ENCODE assay signal across 1 cellular context in the genomic region with DNA sequence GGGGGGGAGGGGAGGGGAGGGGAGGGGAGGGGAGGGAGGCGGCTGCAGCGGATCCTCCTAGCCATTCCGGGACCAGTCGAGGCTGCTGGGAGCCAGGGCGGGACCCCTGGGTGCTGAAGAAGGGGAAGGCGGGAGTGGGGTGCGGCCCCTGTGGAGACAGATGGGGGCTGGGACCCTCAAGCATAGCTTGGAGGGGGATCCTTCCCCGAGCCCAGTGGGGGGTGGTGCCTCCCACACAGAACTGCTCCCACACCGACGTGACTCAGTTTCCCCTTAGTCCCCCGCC.
TF ChIP-seq lines count a peak whose summit lies in the region.

No MANE protein-coding gene starts in this region.

TF ChIP-seq in GM23338, 12 proteins besides CTCF, POLR2A, EP300 and RAD21 (continued from another document):
- TF ChIP-seq, protein P1, sequence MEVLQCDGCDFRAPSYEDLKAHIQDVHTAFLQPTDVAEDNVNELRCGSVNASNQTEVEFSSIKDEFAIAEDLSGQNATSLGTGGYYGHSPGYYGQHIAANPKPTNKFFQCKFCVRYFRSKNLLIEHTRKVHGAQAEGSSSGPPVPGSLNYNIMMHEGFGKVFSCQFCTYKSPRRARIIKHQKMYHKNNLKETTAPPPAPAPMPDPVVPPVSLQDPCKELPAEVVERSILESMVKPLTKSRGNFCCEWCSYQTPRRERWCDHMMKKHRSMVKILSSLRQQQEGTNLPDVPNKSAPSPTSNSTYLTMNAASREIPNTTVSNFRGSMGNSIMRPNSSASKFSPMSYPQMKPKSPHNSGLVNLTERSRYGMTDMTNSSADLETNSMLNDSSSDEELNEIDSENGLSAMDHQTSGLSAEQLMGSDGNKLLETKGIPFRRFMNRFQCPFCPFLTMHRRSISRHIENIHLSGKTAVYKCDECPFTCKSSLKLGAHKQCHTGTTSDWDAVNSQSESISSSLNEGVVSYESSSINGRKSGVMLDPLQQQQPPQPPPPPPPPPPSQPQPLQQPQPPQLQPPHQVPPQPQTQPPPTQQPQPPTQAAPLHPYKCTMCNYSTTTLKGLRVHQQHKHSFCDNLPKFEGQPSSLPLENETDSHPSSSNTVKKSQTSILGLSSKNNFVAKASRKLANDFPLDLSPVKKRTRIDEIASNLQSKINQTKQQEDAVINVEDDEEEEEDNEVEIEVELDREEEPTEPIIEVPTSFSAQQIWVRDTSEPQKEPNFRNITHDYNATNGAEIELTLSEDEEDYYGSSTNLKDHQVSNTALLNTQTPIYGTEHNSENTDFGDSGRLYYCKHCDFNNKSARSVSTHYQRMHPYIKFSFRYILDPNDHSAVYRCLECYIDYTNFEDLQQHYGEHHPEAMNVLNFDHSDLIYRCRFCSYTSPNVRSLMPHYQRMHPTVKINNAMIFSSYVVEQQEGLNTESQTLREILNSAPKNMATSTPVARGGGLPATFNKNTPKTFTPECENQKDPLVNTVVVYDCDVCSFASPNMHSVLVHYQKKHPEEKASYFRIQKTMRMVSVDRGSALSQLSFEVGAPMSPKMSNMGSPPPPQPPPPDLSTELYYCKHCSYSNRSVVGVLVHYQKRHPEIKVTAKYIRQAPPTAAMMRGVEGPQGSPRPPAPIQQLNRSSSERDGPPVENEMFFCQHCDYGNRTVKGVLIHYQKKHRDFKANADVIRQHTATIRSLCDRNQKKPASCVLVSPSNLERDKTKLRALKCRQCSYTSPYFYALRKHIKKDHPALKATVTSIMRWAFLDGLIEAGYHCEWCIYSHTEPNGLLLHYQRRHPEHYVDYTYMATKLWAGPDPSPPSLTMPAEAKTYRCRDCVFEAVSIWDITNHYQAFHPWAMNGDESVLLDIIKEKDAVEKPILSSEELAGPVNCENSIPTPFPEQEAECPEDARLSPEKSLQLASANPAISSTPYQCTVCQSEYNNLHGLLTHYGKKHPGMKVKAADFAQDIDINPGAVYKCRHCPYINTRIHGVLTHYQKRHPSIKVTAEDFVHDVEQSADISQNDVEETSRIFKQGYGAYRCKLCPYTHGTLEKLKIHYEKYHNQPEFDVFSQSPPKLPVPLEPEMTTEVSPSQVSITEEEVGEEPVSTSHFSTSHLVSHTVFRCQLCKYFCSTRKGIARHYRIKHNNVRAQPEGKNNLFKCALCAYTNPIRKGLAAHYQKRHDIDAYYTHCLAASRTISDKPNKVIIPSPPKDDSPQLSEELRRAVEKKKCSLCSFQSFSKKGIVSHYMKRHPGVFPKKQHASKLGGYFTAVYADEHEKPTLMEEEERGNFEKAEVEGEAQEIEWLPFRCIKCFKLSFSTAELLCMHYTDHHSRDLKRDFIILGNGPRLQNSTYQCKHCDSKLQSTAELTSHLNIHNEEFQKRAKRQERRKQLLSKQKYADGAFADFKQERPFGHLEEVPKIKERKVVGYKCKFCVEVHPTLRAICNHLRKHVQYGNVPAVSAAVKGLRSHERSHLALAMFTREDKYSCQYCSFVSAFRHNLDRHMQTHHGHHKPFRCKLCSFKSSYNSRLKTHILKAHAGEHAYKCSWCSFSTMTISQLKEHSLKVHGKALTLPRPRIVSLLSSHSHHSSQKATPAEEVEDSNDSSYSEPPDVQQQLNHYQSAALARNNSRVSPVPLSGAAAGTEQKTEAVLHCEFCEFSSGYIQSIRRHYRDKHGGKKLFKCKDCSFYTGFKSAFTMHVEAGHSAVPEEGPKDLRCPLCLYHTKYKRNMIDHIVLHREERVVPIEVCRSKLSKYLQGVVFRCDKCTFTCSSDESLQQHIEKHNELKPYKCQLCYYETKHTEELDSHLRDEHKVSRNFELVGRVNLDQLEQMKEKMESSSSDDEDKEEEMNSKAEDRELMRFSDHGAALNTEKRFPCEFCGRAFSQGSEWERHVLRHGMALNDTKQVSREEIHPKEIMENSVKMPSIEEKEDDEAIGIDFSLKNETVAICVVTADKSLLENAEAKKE (CRISPR knock-in tag; IDR thresholded peaks at IDR 0.05) = no peak
- TF ChIP-seq STAT1 (IDR thresholded peaks at IDR 0.05; ENCODE audit: unreplicated experiment) = no peak
- TF ChIP-seq, protein P2, sequence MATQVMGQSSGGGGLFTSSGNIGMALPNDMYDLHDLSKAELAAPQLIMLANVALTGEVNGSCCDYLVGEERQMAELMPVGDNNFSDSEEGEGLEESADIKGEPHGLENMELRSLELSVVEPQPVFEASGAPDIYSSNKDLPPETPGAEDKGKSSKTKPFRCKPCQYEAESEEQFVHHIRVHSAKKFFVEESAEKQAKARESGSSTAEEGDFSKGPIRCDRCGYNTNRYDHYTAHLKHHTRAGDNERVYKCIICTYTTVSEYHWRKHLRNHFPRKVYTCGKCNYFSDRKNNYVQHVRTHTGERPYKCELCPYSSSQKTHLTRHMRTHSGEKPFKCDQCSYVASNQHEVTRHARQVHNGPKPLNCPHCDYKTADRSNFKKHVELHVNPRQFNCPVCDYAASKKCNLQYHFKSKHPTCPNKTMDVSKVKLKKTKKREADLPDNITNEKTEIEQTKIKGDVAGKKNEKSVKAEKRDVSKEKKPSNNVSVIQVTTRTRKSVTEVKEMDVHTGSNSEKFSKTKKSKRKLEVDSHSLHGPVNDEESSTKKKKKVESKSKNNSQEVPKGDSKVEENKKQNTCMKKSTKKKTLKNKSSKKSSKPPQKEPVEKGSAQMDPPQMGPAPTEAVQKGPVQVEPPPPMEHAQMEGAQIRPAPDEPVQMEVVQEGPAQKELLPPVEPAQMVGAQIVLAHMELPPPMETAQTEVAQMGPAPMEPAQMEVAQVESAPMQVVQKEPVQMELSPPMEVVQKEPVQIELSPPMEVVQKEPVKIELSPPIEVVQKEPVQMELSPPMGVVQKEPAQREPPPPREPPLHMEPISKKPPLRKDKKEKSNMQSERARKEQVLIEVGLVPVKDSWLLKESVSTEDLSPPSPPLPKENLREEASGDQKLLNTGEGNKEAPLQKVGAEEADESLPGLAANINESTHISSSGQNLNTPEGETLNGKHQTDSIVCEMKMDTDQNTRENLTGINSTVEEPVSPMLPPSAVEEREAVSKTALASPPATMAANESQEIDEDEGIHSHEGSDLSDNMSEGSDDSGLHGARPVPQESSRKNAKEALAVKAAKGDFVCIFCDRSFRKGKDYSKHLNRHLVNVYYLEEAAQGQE (IDR thresholded peaks at IDR 0.05; ENCODE audit: unreplicated experiment) = no peak
- TF ChIP-seq, protein P3, sequence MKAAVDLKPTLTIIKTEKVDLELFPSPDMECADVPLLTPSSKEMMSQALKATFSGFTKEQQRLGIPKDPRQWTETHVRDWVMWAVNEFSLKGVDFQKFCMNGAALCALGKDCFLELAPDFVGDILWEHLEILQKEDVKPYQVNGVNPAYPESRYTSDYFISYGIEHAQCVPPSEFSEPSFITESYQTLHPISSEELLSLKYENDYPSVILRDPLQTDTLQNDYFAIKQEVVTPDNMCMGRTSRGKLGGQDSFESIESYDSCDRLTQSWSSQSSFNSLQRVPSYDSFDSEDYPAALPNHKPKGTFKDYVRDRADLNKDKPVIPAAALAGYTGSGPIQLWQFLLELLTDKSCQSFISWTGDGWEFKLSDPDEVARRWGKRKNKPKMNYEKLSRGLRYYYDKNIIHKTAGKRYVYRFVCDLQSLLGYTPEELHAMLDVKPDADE (IDR thresholded peaks at IDR 0.05) = no peak
- no peak for TF ChIP-seq JUNB (IDR thresholded peaks at IDR 0.05; ENCODE audit: unreplicated experiment)
- no peak for TF ChIP-seq CREB1 (CRISPR knock-in tag; IDR thresholded peaks at IDR 0.05; ENCODE audit: low read depth)
